ENCODE assay signal across 13 cellular contexts in the genomic region with DNA sequence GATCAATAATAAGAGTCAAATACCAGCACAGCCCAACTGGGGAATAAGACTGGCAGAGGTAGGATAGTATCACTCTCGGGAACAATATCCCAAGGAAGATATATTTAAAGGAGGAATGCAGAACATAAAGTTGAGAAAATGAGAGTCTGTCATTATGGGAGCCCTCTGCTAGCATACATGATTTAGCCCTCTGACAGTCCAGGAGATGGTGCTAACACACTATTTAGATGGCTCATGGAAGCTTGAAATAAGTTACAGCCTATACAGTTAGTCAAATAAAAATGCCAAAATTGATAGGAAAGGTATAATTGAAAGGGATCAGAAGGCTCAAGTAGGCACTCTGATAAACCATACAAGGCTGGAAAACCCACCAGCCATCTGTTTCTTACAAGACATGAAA.
A peak's percentile ranks its signal among the peaks of the same experiment; 100 is the strongest.
DNase-seq lines count a peak whose midpoint lies in the region; ATAC-seq and TF ChIP-seq lines count a peak whose summit lies in the region.
"Had no signal": no experiment of that assay in that cellular context is flagged by ENCODE, and none has a peak within 500 bp of the region (broad histone marks: within the 10 kb centered on the region; RNA-seq: fewer than 3 reads in every experiment).

No MANE protein-coding gene starts in this region.

- H3K9me3 Mint-ChIP-seq in chondrocyte (ENCODE audit: low read depth), result peaks cover 11% of the 10 kb centered on the region
- H3K9me3 Mint-ChIP-seq: T-helper 1 cell treated with Interleukin-12 subunit alpha and Interleukin-12 subunit beta and Interleukin-4 antibody, amounts not matched to agents 30 μg/mL and 1 μg/mL, for 36 hours had no signal

- intact Hi-C loops in stomach (cut with DNase I; ENCODE audit: low total_unique reads), result no loop called here

- H3K27ac Mint-ChIP-seq in chondrocyte (ENCODE audit: unreplicated experiment), result no peak overlapping the region
- H3K27ac Mint-ChIP-seq: T-helper 1 cell treated with Interleukin-12 subunit alpha and Interleukin-12 subunit beta and Interleukin-4 antibody, amounts not matched to agents 30 μg/mL and 1 μg/mL, for 36 hours had no signal

- H3K4me1 Mint-ChIP-seq in chondrocyte (ENCODE audit: low read depth), result no peaks in the 10 kb centered on the region

- H3K27me3 Mint-ChIP-seq in chondrocyte (ENCODE audit: low read depth), result no peaks in the 10 kb centered on the region

- peaks cover 0 to 12% (median 2%) of the 10 kb centered on the region in 4 donors for H3K9me3 ChIP-seq in stomach
- H3K9me3 ChIP-seq: sigmoid colon had no signal

- ATAC-seq in GM18861 (IDR thresholded peaks at IDR 0.05; ENCODE audit: unreplicated experiment), result no peak
- no peak for ATAC-seq in GM21367 (IDR thresholded peaks at IDR 0.05; ENCODE audit: unreplicated experiment)
- ATAC-seq: gastroesophageal sphincter had no signal

- no peak for TF ChIP-seq POLR2A in stomach (IDR thresholded peaks at IDR 0.05)

- no peaks in the 10 kb centered on the region for H3K36me3 ChIP-seq in stomach
- H3K36me3 ChIP-seq: gastroesophageal sphincter, sigmoid colon had no signal

- H3K27me3 ChIP-seq in stomach, result no peaks in the 10 kb centered on the region
- H3K27me3 ChIP-seq: gastroesophageal sphincter, sigmoid colon had no signal

- TF ChIP-seq CTCF in chondrocyte (IDR thresholded peaks at IDR 0.05) (peak; percentile 59), stomach (IDR thresholded peaks at IDR 0.05) (no peak)

- TF ChIP-seq EP300 in stomach (IDR thresholded peaks at IDR 0.05), result no peak

- peaks cover 4% of the 10 kb centered on the region for H3K36me3 Mint-ChIP-seq in chondrocyte (ENCODE audit: low read depth)

- H3K4me3 Mint-ChIP-seq in chondrocyte (ENCODE audit: unreplicated experiment), result no peak overlapping the region
- H3K4me3 Mint-ChIP-seq: T-helper 1 cell treated with Interleukin-12 subunit alpha and Interleukin-12 subunit beta and Interleukin-4 antibody, amounts not matched to agents 30 μg/mL and 1 μg/mL, for 36 hours had no signal

- H3K27ac ChIP-seq in stomach, result no peak overlapping the region
- H3K27ac ChIP-seq: gastroesophageal sphincter, sigmoid colon had no signal

- H3K4me1 ChIP-seq in stomach, result no peaks in the 10 kb centered on the region
- H3K4me1 ChIP-seq: gastroesophageal sphincter, sigmoid colon had no signal

- DNase-seq in GM03348 (ENCODE audit: low spot score) (peak; percentile 43), NCI-H69 (lab: John Stamatoyannopoulos, UW) (peak; percentile 27), chondrocyte (ENCODE audit: low spot score) (no peak), myocyte (ENCODE audit: low read depth) (peak; percentile 35), NCI-H1092 (lab: John Stamatoyannopoulos, UW) (no peak), stomach (no peak)
- DNase-seq: DMS153, KG1, sigmoid colon had no signal

- WGBS in stomach, 5 donors, result 67 to 82% (median 69%) methylated on average over 1 of the region's 1 CpG

- no peak overlapping the region for H3K4me3 ChIP-seq in stomach
- H3K4me3 ChIP-seq: gastroesophageal sphincter, sigmoid colon had no signal

Comparison
In these comparisons a context has a peak if more than half of its experiments do, and no peak if none do; other contexts are left out.
1. DNase-seq: peak in GM03348 (single experiment), NCI-H69 (single experiment) and myocyte (single experiment); none in chondrocyte (single experiment), NCI-H1092 (single experiment) and stomach (single experiment).